Comparison of ENCODE assay signal across 8 cellular contexts in genomic region chr2:111451692-111452199, GRCh38.
DNase-seq lines count a peak whose midpoint lies in the region; ATAC-seq, FAIRE-seq and TF ChIP-seq lines count a peak whose summit lies in the region.
"Not testable (repeated sequence)": the region's sequence is repeated elsewhere in the genome, so short reads cannot be mapped to it uniquely, and the experiment has no call there.

No MANE protein-coding gene starts in this region.

- not testable (repeated sequence) for BruUV-seq in K562 (replicated peaks; lab: Mats Ljungman, UMichigan)

- intact Hi-C loops in activated CD4-positive, alpha-beta T cell treated with anti-CD3 and anti-CD28 coated beads for 36 hours (cut with DNase I, micrococcal nuclease); K562 (cut with micrococcal nuclease); left ventricle myocardium superior (cut with micrococcal nuclease): not testable (repeated sequence)

- peak overlapping the region; percentile 76 for H3K27ac Mint-ChIP-seq in activated CD4-positive, alpha-beta T cell treated with anti-CD3 and anti-CD28 coated beads for 36 hours

- not testable (repeated sequence) for H3K4me3 ChIP-seq in GM12865 (ENCODE audit: low read depth, low read length); K562
- peak overlapping the region; percentile 47 for H3K4me3 ChIP-seq in skeletal muscle satellite cell (ENCODE audit: low read length)

- not testable (repeated sequence) for H3K36me3 Mint-ChIP-seq in activated CD4-positive, alpha-beta T cell treated with anti-CD3 and anti-CD28 coated beads for 36 hours (ENCODE audit: low read depth)

- not testable (repeated sequence) for TF ChIP-seq RAD21 in K562 (CRISPR knock-in tag; conservative IDR thresholded peaks at IDR 0.05 in 1 of 2, IDR thresholded peaks at IDR 0.05 in 1 of 2)

- POLR2A ChIA-PET in activated CD4-positive, alpha-beta T cell treated with anti-CD3 and anti-CD28 coated beads for 36 hours (lab: Charles Lee); K562 (lab: Yijun Ruan, JAX): not testable (repeated sequence)

- DNase-seq in GM12865 (ENCODE audit: low read depth) (peak; percentile 4), M059J (ENCODE audit: low read depth) (peak; percentile 12)
- DNase-seq in activated CD4-positive, alpha-beta T cell treated with anti-CD3 and anti-CD28 coated beads for 36 hours; K562 (ENCODE audit: extremely low read depth in 1 of 4, low spot score in 3 of 4); left ventricle myocardium superior: not testable (repeated sequence)

- peak overlapping the region; percentile 64; the same call in 2 of the 3 replicates for H3K27ac ChIP-seq in K562 (ENCODE audit: extremely low read depth, low read depth, low read length)

- not testable (repeated sequence) for TF ChIP-seq EP300 in K562 (IDR thresholded peaks at IDR 0.05; ENCODE audit: low read length)

- not testable (repeated sequence) for H3K27me3 ChIP-seq in K562 (ENCODE audit: control insufficient read depth in 2 of 2, insufficient read depth in 2 of 2, low read length in 2 of 2); skeletal muscle satellite cell (ENCODE audit: control insufficient read depth, insufficient read depth, low read length)

- WGBS in K562 (ENCODE audit: insufficient coverage, low coverage, missing lambda C conversion rate) = 7% methylated on average over 3 of the region's 9 CpGs

- peaks cover 37% of the 10 kb centered on the region for H3K79me2 ChIP-seq in K562 (ENCODE audit: control insufficient read depth, insufficient read depth, low read length)

- H3K27me3 Mint-ChIP-seq in activated CD4-positive, alpha-beta T cell treated with anti-CD3 and anti-CD28 coated beads for 36 hours = not testable (repeated sequence)

- peak overlapping the region; percentile 13 for H3K4me3 Mint-ChIP-seq in activated CD4-positive, alpha-beta T cell treated with anti-CD3 and anti-CD28 coated beads for 36 hours

- H3K9ac ChIP-seq in K562 (ENCODE audit: insufficient read depth in 1 of 2, low read depth in 2 of 2, low read length in 2 of 2) (peak overlapping the region in 1 of 2 experiments; percentile 44; a peak in 2 of 4 replicates), skeletal muscle satellite cell (ENCODE audit: low read depth, low read length) (peak overlapping the region; percentile 61)

- TF ChIP-seq POLR2A in K562 (conservative IDR thresholded peaks at IDR 0.05) = not testable (repeated sequence)

- FAIRE-seq in K562 (lab: Jason Lieb, UNC) = not testable (repeated sequence)

- not testable (repeated sequence) for H4K20me1 ChIP-seq in K562 (replicated peaks; ENCODE audit: control insufficient read depth, insufficient read depth, low read length)

- not testable (repeated sequence) for TF ChIP-seq CTCF in GM12865 (IDR thresholded peaks at IDR 0.05; ENCODE audit: insufficient read depth, low read depth, low read length, missing control alignments); K562 (IDR thresholded peaks at IDR 0.05 in 2 of 3, conservative IDR thresholded peaks at IDR 0.05 in 1 of 3; ENCODE audit: insufficient read depth in 2 of 3, low read depth in 1 of 3, low read length in 3 of 3)

- H3K9me3 Mint-ChIP-seq in activated CD4-positive, alpha-beta T cell treated with anti-CD3 and anti-CD28 coated beads for 36 hours (ENCODE audit: low read depth) = not testable (repeated sequence)

- H3K9me1 ChIP-seq in K562 (ENCODE audit: control insufficient read depth, insufficient read depth, low read length) = not testable (repeated sequence)

- CTCF ChIA-PET in activated CD4-positive, alpha-beta T cell treated with anti-CD3 and anti-CD28 coated beads for 36 hours (lab: Charles Lee); K562 (lab: Yijun Ruan, JAX; ENCODE audit: low intra/inter-chr PET ratio): not testable (repeated sequence)

- H3K4me1 Mint-ChIP-seq in activated CD4-positive, alpha-beta T cell treated with anti-CD3 and anti-CD28 coated beads for 36 hours = peaks cover 11% of the 10 kb centered on the region

- ATAC-seq in GM21528 (IDR thresholded peaks at IDR 0.05; ENCODE audit: low FRiP score, unreplicated experiment) = peak; percentile 23
- peak; percentile 15 for ATAC-seq in HG02870 (IDR thresholded peaks at IDR 0.05; ENCODE audit: unreplicated experiment)
- ATAC-seq in activated CD4-positive, alpha-beta T cell treated with anti-CD3 and anti-CD28 coated beads for 36 hours; K562: not testable (repeated sequence)
- ATAC-seq in left ventricle myocardium superior = peak; percentile 20

- not testable (repeated sequence) for H3K9me3 ChIP-seq in K562 (replicated peaks; ENCODE audit: control insufficient read depth, insufficient read depth, low read depth, low read length); skeletal muscle satellite cell (replicated peaks; ENCODE audit: low read length)

- not testable (repeated sequence) for H2AFZ ChIP-seq in K562 (ENCODE audit: low read depth, low read length)

- not testable (repeated sequence) for H3K36me3 ChIP-seq in K562 (ENCODE audit: control insufficient read depth, insufficient read depth, low read length); skeletal muscle satellite cell (ENCODE audit: insufficient read depth, low read length)

- H3K4me1 ChIP-seq in K562 (replicated peaks in 1 of 2; ENCODE audit: control insufficient read depth in 2 of 2, insufficient read depth in 2 of 2, low read length in 2 of 2); skeletal muscle satellite cell (ENCODE audit: control insufficient read depth, insufficient read depth, low read length): not testable (repeated sequence)

- H3K4me2 ChIP-seq in K562 (ENCODE audit: insufficient read depth, low read length) (peak overlapping the region; percentile 55), skeletal muscle satellite cell (ENCODE audit: low read length) (peak overlapping the region; percentile 71)

- in situ Hi-C loops in K562 (cut with MboI) = not testable (repeated sequence)
